Comparison of ENCODE assay signal across 40 cellular contexts in the genomic region with DNA sequence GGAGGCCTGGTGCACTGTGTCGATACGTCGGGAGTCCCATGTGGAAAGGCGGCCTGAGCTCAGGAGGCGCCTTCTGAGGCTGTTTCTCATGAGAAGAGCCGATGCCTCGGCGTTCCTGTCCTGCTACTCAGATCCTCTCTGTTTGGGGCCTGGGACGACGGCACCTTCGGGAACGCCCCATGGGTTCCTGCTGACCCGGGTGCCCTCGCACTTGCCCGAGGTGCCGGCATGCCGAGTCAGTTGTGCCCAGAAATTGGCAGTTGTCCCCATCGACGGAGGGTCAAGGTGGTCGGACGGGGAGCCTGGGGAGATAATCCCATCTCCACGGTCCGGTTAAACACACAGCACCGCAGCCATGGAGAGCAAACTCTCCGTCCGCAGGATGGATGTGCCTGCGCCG. TPM values are rescaled to one million over a fixed set of nuclear protein-coding genes. Genes with fewer than 3 reads are reported as not detected.
"Had no signal": no experiment of that assay in that cellular context is flagged by ENCODE, and none has a peak within 500 bp of the region (broad histone marks: within the 10 kb centered on the region; RNA-seq: fewer than 3 reads in every experiment).

No MANE protein-coding gene starts in this region.

- H3K27me3 ChIP-seq: MG63 had no signal

- H3K4me3 ChIP-seq: MG63 had no signal

- DNase-seq: Karpas-422, Kasumi-1, MG63, MM.1S, MV-4-11, NCI-H1048, NCI-H1092, NCI-H1092 treated with DMSO at 0.1 percent for 48 hours, NCI-H1105, NCI-H1105 treated with DMSO at 0.1 percent for 48 hours, NCI-H1417, NCI-H1417 treated with DMSO at 0.1 percent for 48 hours, NCI-H1436, NCI-H1436 treated with DMSO at 0.1 percent for 48 hours, NCI-H146, NCI-H1694, NCI-H1694 treated with DMSO at 0.1 percent for 48 hours, NCI-H187, NCI-H187 treated with DMSO at 0.1 percent for 48 hours, NCI-H1930, NCI-H2029, NCI-H2029 treated with DMSO at 0.1 percent for 48 hours, NCI-H2081, NCI-H2081 treated with DMSO at 0.1 percent for 48 hours, NCI-H2107, NCI-H2171, NCI-H2171 treated with DMSO at 0.1 percent for 48 hours, NCI-H2227 treated with DMSO at 0.1 percent for 48 hours, NCI-H226, NCI-H345, NCI-H446, NCI-H446 treated with DMSO at 0.1 percent for 48 hours, NCI-H510A, NCI-H510A treated with DMSO at 0.1 percent for 48 hours, NCI-H524, NCI-H524 treated with DMSO at 0.1 percent for 48 hours had no signal

- H3K36me3 ChIP-seq: MG63 had no signal

- H3K9me3 ChIP-seq: MG63 had no signal

RNA-seq across cellular contexts. Expression of a gene that starts 33.0 kb away (rescaled TPM):
- total RNA-seq: LHCN-M2, M059J, MCF 10A, NCI-H460 had no signal
